26 cellular contexts compared by ENCODE assay signal in the genomic region with DNA sequence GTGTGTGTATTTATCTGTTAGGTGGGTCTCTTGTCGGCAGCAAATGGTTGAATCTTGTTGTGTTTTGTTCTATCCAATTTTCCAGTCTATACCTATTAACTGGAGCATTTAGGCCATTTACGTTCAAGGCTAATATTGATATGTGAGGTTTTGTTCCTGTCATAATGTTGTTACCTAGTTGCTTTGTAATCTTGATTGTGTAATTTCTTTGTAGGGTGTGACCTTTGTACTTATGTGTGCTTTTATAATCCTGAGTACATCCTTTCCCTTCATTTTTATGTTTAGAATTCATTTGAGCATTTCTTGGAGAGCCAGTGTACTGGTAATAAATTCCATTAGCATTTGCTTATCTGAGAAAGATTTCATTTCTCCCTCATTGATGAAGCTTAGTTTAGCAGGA.
A peak's percentile ranks its signal among the peaks of the same experiment; 100 is the strongest.
DNase-seq lines count a peak whose midpoint lies in the region; ATAC-seq, FAIRE-seq and TF ChIP-seq lines count a peak whose summit lies in the region.
"Had no signal": no experiment of that assay in that cellular context is flagged by ENCODE, and none has a peak within 500 bp of the region (broad histone marks: within the 10 kb centered on the region; RNA-seq: fewer than 3 reads in every experiment).

No MANE protein-coding gene starts in this region.

- FAIRE-seq in D721Med (lab: Jason Lieb, UNC): peak; percentile 21
- no peak for FAIRE-seq in K562 (lab: Jason Lieb, UNC)
- FAIRE-seq: A549, GM12878, GM12892, GM19239 had no signal

- no peaks in the 10 kb centered on the region for H3K36me3 Mint-ChIP-seq in immature natural killer cell
- H3K36me3 Mint-ChIP-seq: CD8-positive, alpha-beta T cell had no signal

- H3K4me3 ChIP-seq in K562 (no peak overlapping the region), mucosa of descending colon (no peak overlapping the region)
- H3K4me3 ChIP-seq: A549; BLaER1 treated with 17β-estradiol and CSF1 and Interleukin-3, amounts not matched to agents 10 nM and 100 nM; GM12878 had no signal

- no peak overlapping the region for H3K9ac ChIP-seq in K562 (ENCODE audit: insufficient read depth in 1 of 2, low read depth in 2 of 2, low read length in 2 of 2)
- H3K9ac ChIP-seq: BLaER1 treated with 17β-estradiol and CSF1 and Interleukin-3, amounts not matched to agents 10 nM and 100 nM had no signal

- no peak for DNase-seq in D721Med (ENCODE audit: insufficient read length, low spot score)
- DNase-seq in K562 (ENCODE audit: extremely low read depth in 1 of 4, low spot score in 3 of 4): no peak
- no peak for DNase-seq in mucosa of descending colon
- no peak for DNase-seq in SIG-M5 (lab: John Stamatoyannopoulos, UW)
- no peak for DNase-seq in immature natural killer cell
- DNase-seq: AML-193; Caco-2; Calu3; CD4-positive, alpha-beta T cell; CD8-positive, alpha-beta T cell; DMS 273 treated with DMSO at 0.1 percent for 48 hours; DMS153; DMS53; DMS79; DND-41; EL; GDM1 had no signal

- intact Hi-C loops in K562 (cut with micrococcal nuclease): no loop called here
- intact Hi-C loops in mucosa of descending colon (cut with DNase I, micrococcal nuclease): no loop called here

- TF ChIP-seq CTCF in D721Med (IDR thresholded peaks at IDR 0.05; ENCODE audit: insufficient read depth, missing control alignments) (no peak), K562 (IDR thresholded peaks at IDR 0.05 in 2 of 3, conservative IDR thresholded peaks at IDR 0.05 in 1 of 3; ENCODE audit: insufficient read depth in 2 of 3, low read depth in 1 of 3, low read length in 3 of 3) (no peak), mucosa of descending colon (IDR thresholded peaks at IDR 0.05) (no peak)

- no peak overlapping the region for H3K4me3 Mint-ChIP-seq in immature natural killer cell
- H3K4me3 Mint-ChIP-seq: B cell; CD4-positive, alpha-beta T cell; CD8-positive, alpha-beta T cell had no signal

- H3K27ac ChIP-seq in K562 (ENCODE audit: extremely low read depth, low read depth, low read length): no peak overlapping the region
- H3K27ac ChIP-seq: 22Rv1; A549; BLaER1 treated with 17β-estradiol and CSF1 and Interleukin-3, amounts not matched to agents 10 nM and 100 nM; C4-2B had no signal

- H3K9me3 ChIP-seq in K562 (replicated peaks; ENCODE audit: control insufficient read depth, insufficient read depth, low read depth, low read length) (no peaks in the 10 kb centered on the region), mucosa of descending colon (no peaks in the 10 kb centered on the region)
- H3K9me3 ChIP-seq: A549 had no signal

- CTCF ChIA-PET in K562 (lab: Yijun Ruan, JAX; ENCODE audit: low intra/inter-chr PET ratio): no interaction called here

- ATAC-seq in K562: no peak
- peak; percentile 39 for ATAC-seq in mucosa of descending colon
- ATAC-seq in GM18498 (IDR thresholded peaks at IDR 0.05; ENCODE audit: unreplicated experiment): no peak
- ATAC-seq: A549; CD8-positive, alpha-beta T cell; GM12878 had no signal

- TF ChIP-seq POLR2A in K562 (conservative IDR thresholded peaks at IDR 0.05): no peak

- no peaks in the 10 kb centered on the region for H3K4me1 ChIP-seq in K562 (replicated peaks in 1 of 2; ENCODE audit: control insufficient read depth in 2 of 2, insufficient read depth in 2 of 2, low read length in 2 of 2)
- no peaks in the 10 kb centered on the region for H3K4me1 ChIP-seq in mucosa of descending colon (ENCODE audit: low read depth)
- H3K4me1 ChIP-seq: A549; BLaER1 treated with 17β-estradiol and CSF1 and Interleukin-3, amounts not matched to agents 10 nM and 100 nM; Caco-2 had no signal

- WGBS in K562 (ENCODE audit: insufficient coverage, low coverage, missing lambda C conversion rate): 0% methylated on average over 2 of the region's 2 CpGs

- peaks cover 0 to 2% (median 2%) of the 10 kb centered on the region in 3 donors for H3K27me3 Mint-ChIP-seq in immature natural killer cell (ENCODE audit: low read depth in 3 of 3)
- H3K27me3 Mint-ChIP-seq: B cell had no signal

- POLR2A ChIA-PET in K562 (lab: Yijun Ruan, JAX): no interaction called here

- no peaks in the 10 kb centered on the region for H3K79me2 ChIP-seq in K562 (ENCODE audit: control insufficient read depth, insufficient read depth, low read length)

- no peak overlapping the region for H3K27ac Mint-ChIP-seq in immature natural killer cell
- H3K27ac Mint-ChIP-seq: B cell; CD4-positive, alpha-beta T cell; CD8-positive, alpha-beta T cell had no signal

- H3K27me3 ChIP-seq in K562 (ENCODE audit: control insufficient read depth in 2 of 2, insufficient read depth in 2 of 2, low read length in 2 of 2): no peaks in the 10 kb centered on the region; a peak in 1 of 5 replicates
- H3K27me3 ChIP-seq: BLaER1 treated with 17β-estradiol and CSF1 and Interleukin-3, amounts not matched to agents 10 nM and 100 nM had no signal

- no peaks in the 10 kb centered on the region for H3K4me1 Mint-ChIP-seq in immature natural killer cell
- H3K4me1 Mint-ChIP-seq: B cell had no signal

- in situ Hi-C loops in K562 (cut with MboI): no loop called here

- no peaks in the 10 kb centered on the region for H3K36me3 ChIP-seq in K562 (ENCODE audit: control insufficient read depth, insufficient read depth, low read length)
- H3K36me3 ChIP-seq in mucosa of descending colon (ENCODE audit: low read depth): no peaks in the 10 kb centered on the region
- H3K36me3 ChIP-seq: BLaER1 treated with 17β-estradiol and CSF1 and Interleukin-3, amounts not matched to agents 10 nM and 100 nM had no signal

- TF ChIP-seq RAD21 in K562 (CRISPR knock-in tag; conservative IDR thresholded peaks at IDR 0.05 in 1 of 2, IDR thresholded peaks at IDR 0.05 in 1 of 2): no peak

- BruUV-seq in K562 (replicated peaks; lab: Mats Ljungman, UMichigan): no TSS peak

- no peaks in the 10 kb centered on the region for H4K20me1 ChIP-seq in K562 (replicated peaks; ENCODE audit: control insufficient read depth, insufficient read depth, low read length)
- H4K20me1 ChIP-seq: BLaER1 treated with 17β-estradiol and CSF1 and Interleukin-3, amounts not matched to agents 10 nM and 100 nM had no signal

- TF ChIP-seq EP300 in K562 (IDR thresholded peaks at IDR 0.05; ENCODE audit: low read length): no peak

- H3K4me2 ChIP-seq in K562 (ENCODE audit: insufficient read depth, low read length): no peak overlapping the region
- H3K4me2 ChIP-seq: A549; BLaER1 treated with 17β-estradiol and CSF1 and Interleukin-3, amounts not matched to agents 10 nM and 100 nM had no signal

- no peaks in the 10 kb centered on the region for H3K9me1 ChIP-seq in K562 (ENCODE audit: control insufficient read depth, insufficient read depth, low read length)

- H3K9me3 Mint-ChIP-seq in immature natural killer cell: peaks cover 0 to 21% (median 2%) of the 10 kb centered on the region in 6 donors

- H2AFZ ChIP-seq in K562 (ENCODE audit: low read depth, low read length): no peak overlapping the region

TF ChIP-seq in K562, 482 proteins besides CTCF, POLR2A, EP300 and RAD21:
- TF ChIP-seq CEBPG (CRISPR knock-in tag; IDR thresholded peaks at IDR 0.05) (no peak), CEBPG (tag; conservative IDR thresholded peaks at IDR 0.05 in 1 of 2, IDR thresholded peaks at IDR 0.05 in 1 of 2) (0 out of 4 replicates have a peak, but pooled peaks of 1 of the 2 experiments have one; percentile 11), ZNF584 (CRISPR knock-in tag; IDR thresholded peaks at IDR 0.05; ENCODE audit: low read depth) (no peak), CEBPB (tag; IDR thresholded peaks at IDR 0.05) (peak; percentile 57)
- TF ChIP-seq, protein P1, sequence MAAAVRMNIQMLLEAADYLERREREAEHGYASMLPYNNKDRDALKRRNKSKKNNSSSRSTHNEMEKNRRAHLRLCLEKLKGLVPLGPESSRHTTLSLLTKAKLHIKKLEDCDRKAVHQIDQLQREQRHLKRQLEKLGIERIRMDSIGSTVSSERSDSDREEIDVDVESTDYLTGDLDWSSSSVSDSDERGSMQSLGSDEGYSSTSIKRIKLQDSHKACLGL (CRISPR knock-in tag; IDR thresholded peaks at IDR 0.05; ENCODE audit: borderline replicate concordance, poor library complexity, severe bottlenecking): no peak
